1 cellular context compared by ENCODE assay signal in genomic region chr21:42071146-42071737, GRCh38.
TF ChIP-seq lines count a peak whose summit lies in the region.

Gene UMODL1, plus strand, starts transcription at chr21:42071317. Its CDS starts 0 bp downstream, at chr21:42071317.

TF ChIP-seq in GM23338, 12 proteins besides CTCF, POLR2A, EP300 and RAD21 (continued from another document):
- TF ChIP-seq STAT1 (IDR thresholded peaks at IDR 0.05; ENCODE audit: unreplicated experiment) (no peak), ZNF114 (CRISPR knock-in tag; IDR thresholded peaks at IDR 0.05) (no peak), ZNF462 (CRISPR knock-in tag; IDR thresholded peaks at IDR 0.05) (no peak)
- TF ChIP-seq, protein P1, sequence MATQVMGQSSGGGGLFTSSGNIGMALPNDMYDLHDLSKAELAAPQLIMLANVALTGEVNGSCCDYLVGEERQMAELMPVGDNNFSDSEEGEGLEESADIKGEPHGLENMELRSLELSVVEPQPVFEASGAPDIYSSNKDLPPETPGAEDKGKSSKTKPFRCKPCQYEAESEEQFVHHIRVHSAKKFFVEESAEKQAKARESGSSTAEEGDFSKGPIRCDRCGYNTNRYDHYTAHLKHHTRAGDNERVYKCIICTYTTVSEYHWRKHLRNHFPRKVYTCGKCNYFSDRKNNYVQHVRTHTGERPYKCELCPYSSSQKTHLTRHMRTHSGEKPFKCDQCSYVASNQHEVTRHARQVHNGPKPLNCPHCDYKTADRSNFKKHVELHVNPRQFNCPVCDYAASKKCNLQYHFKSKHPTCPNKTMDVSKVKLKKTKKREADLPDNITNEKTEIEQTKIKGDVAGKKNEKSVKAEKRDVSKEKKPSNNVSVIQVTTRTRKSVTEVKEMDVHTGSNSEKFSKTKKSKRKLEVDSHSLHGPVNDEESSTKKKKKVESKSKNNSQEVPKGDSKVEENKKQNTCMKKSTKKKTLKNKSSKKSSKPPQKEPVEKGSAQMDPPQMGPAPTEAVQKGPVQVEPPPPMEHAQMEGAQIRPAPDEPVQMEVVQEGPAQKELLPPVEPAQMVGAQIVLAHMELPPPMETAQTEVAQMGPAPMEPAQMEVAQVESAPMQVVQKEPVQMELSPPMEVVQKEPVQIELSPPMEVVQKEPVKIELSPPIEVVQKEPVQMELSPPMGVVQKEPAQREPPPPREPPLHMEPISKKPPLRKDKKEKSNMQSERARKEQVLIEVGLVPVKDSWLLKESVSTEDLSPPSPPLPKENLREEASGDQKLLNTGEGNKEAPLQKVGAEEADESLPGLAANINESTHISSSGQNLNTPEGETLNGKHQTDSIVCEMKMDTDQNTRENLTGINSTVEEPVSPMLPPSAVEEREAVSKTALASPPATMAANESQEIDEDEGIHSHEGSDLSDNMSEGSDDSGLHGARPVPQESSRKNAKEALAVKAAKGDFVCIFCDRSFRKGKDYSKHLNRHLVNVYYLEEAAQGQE (IDR thresholded peaks at IDR 0.05; ENCODE audit: unreplicated experiment), result no peak
